In genomic region chr1:147647796-147648633, GRCh38 we compare ENCODE assay signal across 17 cellular contexts. TPM values are rescaled to one million over a fixed set of nuclear protein-coding genes. Genes with fewer than 3 reads are reported as not detected.
DNase-seq lines count a peak whose midpoint lies in the region; ATAC-seq, FAIRE-seq and TF ChIP-seq lines count a peak whose summit lies in the region.
"Had no signal": no experiment of that assay in that cellular context is flagged by ENCODE, and none has a peak within 500 bp of the region (broad histone marks: within the 10 kb centered on the region; RNA-seq: fewer than 3 reads in every experiment).

No MANE protein-coding gene starts in this region.

- H3K27me3 Mint-ChIP-seq in activated CD4-positive, alpha-beta T cell treated with anti-CD3 and anti-CD28 coated beads for 36 hours = no peaks in the 10 kb centered on the region
- no peaks in the 10 kb centered on the region for H3K27me3 Mint-ChIP-seq in effector memory CD8-positive, alpha-beta T cell
- H3K27me3 Mint-ChIP-seq: IgD-negative memory B cell had no signal

- DNase-seq in activated CD4-positive, alpha-beta T cell treated with anti-CD3 and anti-CD28 coated beads for 36 hours = peak; percentile 38
- DNase-seq in activated CD4-positive, alpha-beta T cell treated with anti-CD3 and anti-CD28 coated beads, Interleukin-2, amount 50 U/mL, for 1 hour = no peak
- DNase-seq in WERI-Rb-1 (peak; percentile 70), MM.1S (no peak), vagina (ENCODE audit: extremely low spot score in 2 of 2) (no peak), pancreas (no peak)
- peak; percentile 33 to 38 (median 36) for DNase-seq in effector memory CD8-positive, alpha-beta T cell
- DNase-seq in stimulated activated CD8-positive, alpha-beta memory T cell treated with anti-CD3 and anti-CD28 coated beads, Interleukin-4, amount 100 ng/mL, for 48 hours = peak; percentile 33
- DNase-seq: activated CD8-positive, alpha-beta memory T cell treated with anti-CD3 and anti-CD28 coated beads for 24 hours; Caco-2; dorsolateral prefrontal cortex; NCI-H1105 treated with DMSO at 0.1 percent for 48 hours; NCI-H345 had no signal

- H3K9me3 Mint-ChIP-seq in activated CD4-positive, alpha-beta T cell treated with anti-CD3 and anti-CD28 coated beads for 36 hours (ENCODE audit: low read depth) = no peaks in the 10 kb centered on the region
- no peaks in the 10 kb centered on the region for H3K9me3 Mint-ChIP-seq in effector memory CD8-positive, alpha-beta T cell
- H3K9me3 Mint-ChIP-seq: IgD-negative memory B cell, neural progenitor cell had no signal

- peaks cover 47% of the 10 kb centered on the region for H3K4me1 Mint-ChIP-seq in activated CD4-positive, alpha-beta T cell treated with anti-CD3 and anti-CD28 coated beads for 36 hours
- H3K4me1 Mint-ChIP-seq in effector memory CD8-positive, alpha-beta T cell (ENCODE audit: low read depth in 2 of 2) = peaks cover 42 to 44% of the 10 kb centered on the region in 2 donors

- peak overlapping the region; percentile 24 for H3K4me3 Mint-ChIP-seq in activated CD4-positive, alpha-beta T cell treated with anti-CD3 and anti-CD28 coated beads for 36 hours
- H3K4me3 Mint-ChIP-seq in effector memory CD8-positive, alpha-beta T cell = peak overlapping the region; percentile 68 to 87
- H3K4me3 Mint-ChIP-seq: IgD-negative memory B cell, neural progenitor cell had no signal

- no peak for TF ChIP-seq POLR2A in vagina (IDR thresholded peaks at IDR 0.05)

- intact Hi-C loops in activated CD4-positive, alpha-beta T cell treated with anti-CD3 and anti-CD28 coated beads for 36 hours (cut with DNase I, micrococcal nuclease) = loop anchor here in 1 of 2 experiments (10.0 kb wide), 2 partner anchors 57 to 373 kb away; no protein-coding TSS in a partner anchor
- intact Hi-C loops in vagina (cut with DNase I) = no loop called here
- intact Hi-C loops in pancreas (cut with DNase I) = loop anchor here in 1 of 3 donors (10.0 kb wide), 1 partner anchor 247 kb away; no protein-coding TSS in a partner anchor

- TF ChIP-seq CTCF in WERI-Rb-1 (IDR thresholded peaks at IDR 0.05; ENCODE audit: low read depth, low read length) (peak; percentile 60), MM.1S (IDR thresholded peaks at IDR 0.05; ENCODE audit: low read length) (no peak), vagina (IDR thresholded peaks at IDR 0.05) (no peak), pancreas (IDR thresholded peaks at IDR 0.05) (no peak)

- H3K27me3 ChIP-seq in WERI-Rb-1 (ENCODE audit: insufficient read depth, low read depth, severe bottlenecking) (no peaks in the 10 kb centered on the region), MM.1S (replicated peaks; ENCODE audit: insufficient read depth, low read length) (no peaks in the 10 kb centered on the region), vagina (no peaks in the 10 kb centered on the region), pancreas (no peaks in the 10 kb centered on the region)
- H3K27me3 ChIP-seq: dorsolateral prefrontal cortex, neural progenitor cell had no signal

- H3K4me1 ChIP-seq in MM.1S (ENCODE audit: low read length) (no peaks in the 10 kb centered on the region), vagina (no peaks in the 10 kb centered on the region), pancreas (no peaks in the 10 kb centered on the region)
- H3K4me1 ChIP-seq: A549, Caco-2, neural progenitor cell had no signal

- no peak overlapping the region for H2AFZ ChIP-seq in MM.1S (ENCODE audit: low read length)
- H2AFZ ChIP-seq: neural progenitor cell had no signal

- H3K36me3 ChIP-seq in WERI-Rb-1 (no peaks in the 10 kb centered on the region), MM.1S (replicated peaks; ENCODE audit: insufficient read depth, low read length) (no peaks in the 10 kb centered on the region; the same call in 1 of the 2 replicates), vagina (peaks cover 0 to 7% of the 10 kb centered on the region in 2 donors), pancreas (peaks cover 0 to 50% (median 0%) of the 10 kb centered on the region in 3 donors)
- H3K36me3 ChIP-seq: neural progenitor cell had no signal

- peaks cover 21% of the 10 kb centered on the region for H3K36me3 Mint-ChIP-seq in activated CD4-positive, alpha-beta T cell treated with anti-CD3 and anti-CD28 coated beads for 36 hours (ENCODE audit: low read depth)
- no peaks in the 10 kb centered on the region for H3K36me3 Mint-ChIP-seq in effector memory CD8-positive, alpha-beta T cell (ENCODE audit: insufficient read depth)

- CTCF ChIA-PET in activated CD4-positive, alpha-beta T cell treated with anti-CD3 and anti-CD28 coated beads for 36 hours (lab: Charles Lee) = interaction anchor here (0.7 to 0.9 kb wide), 4 partner anchors 22 to 245 kb away, joined by 3 to 5 read pairs (median 4); no protein-coding TSS in a partner anchor

- H3K79me2 ChIP-seq in MM.1S (ENCODE audit: low read length) = no peaks in the 10 kb centered on the region

- peak; percentile 77 for ATAC-seq in activated CD4-positive, alpha-beta T cell treated with anti-CD3 and anti-CD28 coated beads for 36 hours
- ATAC-seq in effector memory CD8-positive, alpha-beta T cell (replicated peaks) = peak; percentile 91
- no peak for ATAC-seq in pancreas
- ATAC-seq: A549 had no signal

- no peak overlapping the region for H3K9ac ChIP-seq in MM.1S (ENCODE audit: low read length)
- H3K9ac ChIP-seq: neural progenitor cell had no signal

- no peak overlapping the region for H3K4me2 ChIP-seq in MM.1S (ENCODE audit: low read depth, low read length)
- H3K4me2 ChIP-seq: A549, neural progenitor cell had no signal

- no peaks in the 10 kb centered on the region for H3K9me3 ChIP-seq in WERI-Rb-1 (ENCODE audit: severe bottlenecking)
- no peaks in the 10 kb centered on the region for H3K9me3 ChIP-seq in MM.1S (replicated peaks; ENCODE audit: insufficient read depth, low read length)
- H3K9me3 ChIP-seq in vagina = no peaks in the 10 kb centered on the region
- H3K9me3 ChIP-seq in pancreas = no peaks in the 10 kb centered on the region
- H3K9me3 ChIP-seq: A549, Caco-2 had no signal

- H3K4me3 ChIP-seq in WERI-Rb-1 (ENCODE audit: low read depth, low read length) (no peak overlapping the region), MM.1S (ENCODE audit: low read length) (no peak overlapping the region), vagina (no peak overlapping the region), pancreas (no peak overlapping the region)
- H3K4me3 ChIP-seq: A549, dorsolateral prefrontal cortex, neural progenitor cell had no signal

- no peak for FAIRE-seq in pancreas (lab: Jason Lieb, UNC)
- FAIRE-seq: A549, GM19239 had no signal

- no peaks in the 10 kb centered on the region for H3F3A ChIP-seq in MM.1S (ENCODE audit: insufficient read depth, low read length)

- POLR2A ChIA-PET in activated CD4-positive, alpha-beta T cell treated with anti-CD3 and anti-CD28 coated beads for 36 hours (lab: Charles Lee) = no interaction called here

- H3K27ac ChIP-seq in WERI-Rb-1 (no peak overlapping the region), MM.1S (ENCODE audit: low read length) (no peak overlapping the region), vagina (no peak overlapping the region), pancreas (no peak overlapping the region)
- H3K27ac ChIP-seq: A549, dorsolateral prefrontal cortex, neural progenitor cell had no signal

- no peaks in the 10 kb centered on the region for H4K20me1 ChIP-seq in MM.1S (ENCODE audit: insufficient read depth, low read length)

- H3K27ac Mint-ChIP-seq in activated CD4-positive, alpha-beta T cell treated with anti-CD3 and anti-CD28 coated beads for 36 hours = peak overlapping the region; percentile 48
- H3K27ac Mint-ChIP-seq in effector memory CD8-positive, alpha-beta T cell = peak overlapping the region; percentile 72 to 87
- H3K27ac Mint-ChIP-seq: IgD-negative memory B cell, neural progenitor cell had no signal

- no peaks in the 10 kb centered on the region for H3K9me2 ChIP-seq in MM.1S (replicated peaks; ENCODE audit: insufficient read depth, low read length)

- WGBS in pancreas, 2 donors = 87 to 91% methylated on average over 13 of the region's 13 CpGs

RNA-seq across cellular contexts. Expression of gene ACP6, which starts 22.3 kb away (rescaled TPM):
- 10 to 100 TPM; 11.1 to 11.7 TPM for total RNA-seq in activated CD4-positive, alpha-beta T cell treated with anti-CD3 and anti-CD28 coated beads for 36 hours
- 14.2 TPM for total RNA-seq in vagina
- total RNA-seq in pancreas = 10 to 100 TPM in 2 of 6 donors, 1 to 10 TPM in 4; 8.5 to 15.9 (median 9.8) TPM
- polyA plus RNA-seq in pancreas = 10 to 100 TPM; 10.3 to 18.6 TPM

Comparison
In these comparisons a context has a peak if more than half of its experiments do, and no peak if none do; other contexts are left out.
1. DNase-seq: peak in activated CD4-positive, alpha-beta T cell treated with anti-CD3 and anti-CD28 coated beads for 36 hours (single experiment), WERI-Rb-1 (single experiment), effector memory CD8-positive, alpha-beta T cell (3 of 3) and stimulated activated CD8-positive, alpha-beta memory T cell treated with anti-CD3 and anti-CD28 coated beads, Interleukin-4, amount 100 ng/mL, for 48 hours (single experiment); none in activated CD4-positive, alpha-beta T cell treated with anti-CD3 and anti-CD28 coated beads, Interleukin-2, amount 50 U/mL, for 1 hour (single experiment), MM.1S (single experiment), vagina (0 of 2) and pancreas (0 of 6).
2. ATAC-seq: peak in activated CD4-positive, alpha-beta T cell treated with anti-CD3 and anti-CD28 coated beads for 36 hours (single experiment) and effector memory CD8-positive, alpha-beta T cell (single experiment); none in pancreas (0 of 4).